ENCODE assay signal across 9 cellular contexts in the genomic region with DNA sequence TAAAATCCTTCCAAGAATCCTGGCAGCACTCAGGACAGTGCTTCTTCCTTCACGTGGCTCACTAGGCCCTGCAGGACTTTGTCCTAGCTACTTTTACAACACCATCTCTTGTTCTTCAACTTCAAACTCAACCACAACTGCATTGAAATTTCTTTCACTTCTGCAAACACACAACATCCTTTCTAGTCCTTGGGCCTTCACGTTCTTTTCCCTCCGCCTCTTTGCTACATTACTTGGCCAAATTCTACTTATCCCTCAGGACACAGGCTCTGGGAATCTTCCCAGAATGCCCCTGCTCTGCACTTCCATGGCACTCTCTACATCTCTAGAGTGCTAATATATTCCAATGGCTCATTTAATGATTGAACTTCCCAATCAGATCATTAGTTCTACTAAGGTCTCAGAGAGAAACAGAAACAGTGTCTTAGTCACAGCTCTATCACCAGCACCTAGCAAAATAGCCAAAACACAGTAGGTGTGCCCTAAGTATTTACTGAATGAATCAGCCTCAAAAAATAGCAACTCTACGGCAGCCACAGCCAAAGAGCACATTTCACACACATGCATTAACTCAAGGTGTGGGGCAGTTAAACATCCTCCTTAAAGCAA.
DNase-seq lines count a peak whose midpoint lies in the region; ATAC-seq and TF ChIP-seq lines count a peak whose summit lies in the region.
"Had no signal": no experiment of that assay in that cellular context is flagged by ENCODE, and none has a peak within 500 bp of the region (broad histone marks: within the 10 kb centered on the region; RNA-seq: fewer than 3 reads in every experiment).

No MANE protein-coding gene starts in this region.

- H3K9me3 ChIP-seq in esophagus squamous epithelium (no peaks in the 10 kb centered on the region), gastroesophageal sphincter (no peaks in the 10 kb centered on the region)

- no peak overlapping the region for H3K4me3 Mint-ChIP-seq in activated CD8-positive, alpha-beta memory T cell treated with anti-CD3 and anti-CD28 coated beads, Interleukin-2, amount 10 ng/mL, durations not matched to agents 7 days and 5 days
- H3K4me3 Mint-ChIP-seq in stimulated activated memory B cell treated with anti-CD40 and anti-IgM and Interleukin-4, amounts not matched to agents 10 μg/mL and 1 μg/mL and 100 μg/mL, for 72 hours: no peak overlapping the region

- intact Hi-C loops in esophagus squamous epithelium (cut with DNase I): no loop called here

- CTCF ChIA-PET in activated CD8-positive, alpha-beta memory T cell treated with anti-CD3 and anti-CD28 coated beads, Interleukin-2, amount 10 ng/mL, durations not matched to agents 7 days and 5 days (lab: Charles Lee): no interaction called here

- H3K4me3 ChIP-seq in esophagus squamous epithelium: no peak overlapping the region
- no peak overlapping the region for H3K4me3 ChIP-seq in gastroesophageal sphincter

- ATAC-seq in activated CD8-positive, alpha-beta memory T cell treated with anti-CD3 and anti-CD28 coated beads, Interleukin-2, amount 10 ng/mL, durations not matched to agents 7 days and 5 days: peak; percentile 39
- ATAC-seq in HG02970 (IDR thresholded peaks at IDR 0.05; ENCODE audit: low FRiP score, unreplicated experiment) (peak; percentile 79), gastroesophageal sphincter (no peak)
- ATAC-seq in stimulated activated memory B cell treated with anti-CD40 and anti-IgM and Interleukin-4, amounts not matched to agents 10 μg/mL and 1 μg/mL and 100 μg/mL, for 72 hours: peak; percentile 87

- TF ChIP-seq POLR2A in esophagus squamous epithelium (IDR thresholded peaks at IDR 0.05): no peak
- TF ChIP-seq POLR2A in gastroesophageal sphincter (IDR thresholded peaks at IDR 0.05): no peak

- peak overlapping the region in 1 of 4 donors; percentile 29 for H3K27ac ChIP-seq in esophagus squamous epithelium
- H3K27ac ChIP-seq in gastroesophageal sphincter: no peak overlapping the region

- no peaks in the 10 kb centered on the region for H3K4me1 Mint-ChIP-seq in activated CD8-positive, alpha-beta memory T cell treated with anti-CD3 and anti-CD28 coated beads, Interleukin-2, amount 10 ng/mL, durations not matched to agents 7 days and 5 days
- no peaks in the 10 kb centered on the region for H3K4me1 Mint-ChIP-seq in stimulated activated memory B cell treated with anti-CD40 and anti-IgM and Interleukin-4, amounts not matched to agents 10 μg/mL and 1 μg/mL and 100 μg/mL, for 72 hours

- H3K27ac Mint-ChIP-seq in activated CD8-positive, alpha-beta memory T cell treated with anti-CD3 and anti-CD28 coated beads, Interleukin-2, amount 10 ng/mL, durations not matched to agents 7 days and 5 days: no peak overlapping the region
- H3K27ac Mint-ChIP-seq in stimulated activated memory B cell treated with anti-CD40 and anti-IgM and Interleukin-4, amounts not matched to agents 10 μg/mL and 1 μg/mL and 100 μg/mL, for 72 hours: no peak overlapping the region

- DNase-seq in activated CD8-positive, alpha-beta memory T cell treated with anti-CD3 and anti-CD28 coated beads, Interleukin-2, amount 10 ng/mL, durations not matched to agents 7 days and 5 days: no peak
- DNase-seq in activated CD8-positive, alpha-beta memory T cell treated with anti-CD3 and anti-CD28 coated beads, Interleukin-2, amount 50 U/mL, for 4 hours: no peak
- DNase-seq in RPMI7951 (ENCODE audit: low read depth) (peak; percentile 9), esophagus squamous epithelium (lab: John Stamatoyannopoulos, UW) (no peak), NCI-H82 treated with DMSO at 0.1 percent for 48 hours (lab: John Stamatoyannopoulos, UW; ENCODE audit: unreplicated experiment) (no peak)
- DNase-seq: NCI-H524 treated with DMSO at 0.1 percent for 48 hours had no signal

- WGBS in esophagus squamous epithelium, 2 donors: 52 to 62% methylated on average over 4 of the region's 4 CpGs
- 59 to 71% methylated on average over 4 of the region's 4 CpGs for WGBS in gastroesophageal sphincter (ENCODE audit: low coverage in 1 of 2), 2 donors

- H3K27me3 ChIP-seq in esophagus squamous epithelium (no peaks in the 10 kb centered on the region), gastroesophageal sphincter (no peaks in the 10 kb centered on the region)

- H3K36me3 ChIP-seq in esophagus squamous epithelium: peaks cover 0 to 23% (median 0%) of the 10 kb centered on the region in 3 donors
- peaks cover 0 to 34% of the 10 kb centered on the region in 2 donors for H3K36me3 ChIP-seq in gastroesophageal sphincter

- no peaks in the 10 kb centered on the region for H3K27me3 Mint-ChIP-seq in activated CD8-positive, alpha-beta memory T cell treated with anti-CD3 and anti-CD28 coated beads, Interleukin-2, amount 10 ng/mL, durations not matched to agents 7 days and 5 days
- H3K27me3 Mint-ChIP-seq in stimulated activated memory B cell treated with anti-CD40 and anti-IgM and Interleukin-4, amounts not matched to agents 10 μg/mL and 1 μg/mL and 100 μg/mL, for 72 hours: no peaks in the 10 kb centered on the region

- peaks cover 0 to 24% (median 5%) of the 10 kb centered on the region in 3 donors for H3K4me1 ChIP-seq in esophagus squamous epithelium
- no peaks in the 10 kb centered on the region for H3K4me1 ChIP-seq in gastroesophageal sphincter

- no peak for TF ChIP-seq EP300 in gastroesophageal sphincter (IDR thresholded peaks at IDR 0.05)

- H3K9me3 Mint-ChIP-seq in activated CD8-positive, alpha-beta memory T cell treated with anti-CD3 and anti-CD28 coated beads, Interleukin-2, amount 10 ng/mL, durations not matched to agents 7 days and 5 days (ENCODE audit: low read depth): no peaks in the 10 kb centered on the region
- H3K9me3 Mint-ChIP-seq in stimulated activated memory B cell treated with anti-CD40 and anti-IgM and Interleukin-4, amounts not matched to agents 10 μg/mL and 1 μg/mL and 100 μg/mL, for 72 hours: no peaks in the 10 kb centered on the region

- peaks cover 8% of the 10 kb centered on the region for H3K36me3 Mint-ChIP-seq in activated CD8-positive, alpha-beta memory T cell treated with anti-CD3 and anti-CD28 coated beads, Interleukin-2, amount 10 ng/mL, durations not matched to agents 7 days and 5 days
- peaks cover 18% of the 10 kb centered on the region for H3K36me3 Mint-ChIP-seq in stimulated activated memory B cell treated with anti-CD40 and anti-IgM and Interleukin-4, amounts not matched to agents 10 μg/mL and 1 μg/mL and 100 μg/mL, for 72 hours

- TF ChIP-seq CTCF in esophagus squamous epithelium (IDR thresholded peaks at IDR 0.05): no peak
- no peak for TF ChIP-seq CTCF in gastroesophageal sphincter (IDR thresholded peaks at IDR 0.05)
